In genomic region chr15:85026304-85027032, GRCh38 we compare ENCODE assay signal across 14 cellular contexts. TPM values are rescaled to one million over a fixed set of nuclear protein-coding genes. Genes with fewer than 3 reads are reported as not detected.
DNase-seq lines count a peak whose midpoint lies in the region; ATAC-seq and TF ChIP-seq lines count a peak whose summit lies in the region.
"Had no signal": no experiment of that assay in that cellular context is flagged by ENCODE, and none has a peak within 500 bp of the region (broad histone marks: within the 10 kb centered on the region; RNA-seq: fewer than 3 reads in every experiment).

No MANE protein-coding gene starts in this region.

- H3K27me3 ChIP-seq in thoracic aorta (replicated peaks; ENCODE audit: insufficient read depth): no peaks in the 10 kb centered on the region
- H3K27me3 ChIP-seq: cardiac muscle cell had no signal

- ATAC-seq in GM21529 (IDR thresholded peaks at IDR 0.05; ENCODE audit: unreplicated experiment) (peak; percentile 45), thoracic aorta (ENCODE audit: insufficient number of reproducible peaks, low FRiP score, low read depth) (no peak), HG03439 (IDR thresholded peaks at IDR 0.05; ENCODE audit: unreplicated experiment) (no peak), HG03159 (IDR thresholded peaks at IDR 0.05; ENCODE audit: unreplicated experiment) (no peak)
- ATAC-seq: GM23338 had no signal

- no peaks in the 10 kb centered on the region for H3K9me3 ChIP-seq in thoracic aorta

- TF ChIP-seq CTCF in thoracic aorta (IDR thresholded peaks at IDR 0.05): no peak

- H3K4me3 ChIP-seq in thoracic aorta: no peak overlapping the region
- H3K4me3 ChIP-seq: cardiac muscle cell, GM23338, PC-9 had no signal

- H3K27ac ChIP-seq in angular gyrus (ENCODE audit: low read depth, low read length): peak overlapping the region; percentile 80
- peak overlapping the region; percentile 56 to 82 for H3K27ac ChIP-seq in thoracic aorta
- H3K27ac ChIP-seq: cardiac muscle cell, PC-9 had no signal

- H3K36me3 ChIP-seq in thoracic aorta: no peaks in the 10 kb centered on the region
- H3K36me3 ChIP-seq: cardiac muscle cell had no signal

- DNase-seq in iris pigment epithelial cell (ENCODE audit: low read depth) (peak; percentile 29), thoracic aorta (ENCODE audit: low spot score) (no peak), SHP77 treated with DMSO at 0.1 percent for 48 hours (lab: John Stamatoyannopoulos, UW) (no peak)
- DNase-seq: activated CD4-positive, alpha-beta T cell treated with anti-CD3 and anti-CD28 coated beads for 48 hours; activated effector memory CD4-positive, alpha-beta T cell treated with Interleukin-2 at 50 U/mL for 16 hours; NCI-H1048; NCI-H2227 treated with DMSO at 0.1 percent for 48 hours; PC-9 had no signal

- peaks cover 38 to 74% of the 10 kb centered on the region in 2 donors for H3K4me1 ChIP-seq in thoracic aorta (ENCODE audit: control insufficient read depth in 1 of 2, low read depth in 2 of 2)

RNA-seq across cellular contexts. Expression of gene PDE8A, which starts 44.8 kb away (rescaled TPM):
- total RNA-seq in thoracic aorta: 10 to 100 TPM; 35.1 to 43.7 TPM
